Comparison of ENCODE assay signal across 8 cellular contexts in genomic region chr7:136687693-136688322, GRCh38.
DNase-seq lines count a peak whose midpoint lies in the region; ATAC-seq and TF ChIP-seq lines count a peak whose summit lies in the region.

No MANE protein-coding gene starts in this region.

- no peak overlapping the region for H2BK120ac ChIP-seq in mesendoderm (ENCODE audit: low read depth, low read length)

- DNase-seq in heart right ventricle (no peak), cardiac septum (ENCODE audit: low spot score) (no peak), Karpas-422 (peak; percentile 82), amniotic stem cell (lab: John Stamatoyannopoulos, UW) (peak; percentile 8), mesendoderm (peak; percentile 33), aorta (no peak)
- no peak for DNase-seq in activated effector memory CD4-positive, alpha-beta T cell treated with Interleukin-2 at 50 U/mL for 16 hours

- no peak overlapping the region for H3K4ac ChIP-seq in mesendoderm (ENCODE audit: low read depth, low read length)

- H3K27ac ChIP-seq in heart right ventricle (no peak overlapping the region), Karpas-422 (ENCODE audit: low read length) (no peak overlapping the region), mesendoderm (ENCODE audit: low read depth, low read length) (no peak overlapping the region), aorta (ENCODE audit: low read depth in 1 of 2, low read length in 2 of 2) (no peak overlapping the region)

- TF ChIP-seq CTCF in heart right ventricle (IDR thresholded peaks at IDR 0.05) = peak in 7 of 9 donors; percentile 37 to 56 (median 50)

- H3K56ac ChIP-seq in mesendoderm (ENCODE audit: low read length) = no peak overlapping the region

- H3K79me2 ChIP-seq in Karpas-422 (ENCODE audit: low read length) (no peaks in the 10 kb centered on the region), mesendoderm (ENCODE audit: control insufficient read depth, insufficient read depth, low read length) (no peaks in the 10 kb centered on the region)

- H3K36me3 ChIP-seq in heart right ventricle (no peaks in the 10 kb centered on the region), Karpas-422 (ENCODE audit: insufficient read depth, low read length) (no peaks in the 10 kb centered on the region), mesendoderm (ENCODE audit: control insufficient read depth, insufficient read depth, low read length) (no peaks in the 10 kb centered on the region), aorta (ENCODE audit: control insufficient read depth in 1 of 2, insufficient read depth in 2 of 2, low read length in 1 of 2) (no peaks in the 10 kb centered on the region)

- no peak overlapping the region for H3K4me3 ChIP-seq in heart right ventricle
- no peak overlapping the region for H3K4me3 ChIP-seq in Karpas-422 (ENCODE audit: low read length)
- no peak overlapping the region for H3K4me3 ChIP-seq in mesendoderm (ENCODE audit: low read length)
- no peak overlapping the region for H3K4me3 ChIP-seq in aorta (ENCODE audit: low read length in 2 of 2)

- H2AFZ ChIP-seq in Karpas-422 (ENCODE audit: low read length) = no peak overlapping the region

- no peak overlapping the region for H2AK5ac ChIP-seq in mesendoderm (ENCODE audit: low read length)

- H3K79me1 ChIP-seq in mesendoderm (ENCODE audit: low read length) = no peaks in the 10 kb centered on the region

- no peaks in the 10 kb centered on the region for H3K9me3 ChIP-seq in heart right ventricle
- no peaks in the 10 kb centered on the region for H3K9me3 ChIP-seq in Karpas-422 (ENCODE audit: low read length)
- no peaks in the 10 kb centered on the region for H3K9me3 ChIP-seq in aorta (ENCODE audit: control insufficient read depth, low read length)

- H3K18ac ChIP-seq in mesendoderm (ENCODE audit: low read length) = no peak overlapping the region

- no peak for ATAC-seq in heart right ventricle
- no peak for ATAC-seq in aorta (ENCODE audit: low FRiP score)
- no peak for ATAC-seq in HG02870 (IDR thresholded peaks at IDR 0.05; ENCODE audit: unreplicated experiment)

- H4K5ac ChIP-seq in mesendoderm (ENCODE audit: low read length) = no peak overlapping the region

- intact Hi-C loops in heart right ventricle (cut with DNase I) (loop anchor here in 1 of 10 donors (10.0 kb wide), 1 partner anchor 907 kb away; no protein-coding TSS in a partner anchor), cardiac septum (cut with DNase I) (no loop called here), aorta (cut with DNase I) (no loop called here)

- no peak overlapping the region for H2BK15ac ChIP-seq in mesendoderm (replicated peaks; ENCODE audit: low read depth)

- H3K23ac ChIP-seq in mesendoderm (ENCODE audit: low read length) = no peak overlapping the region

- H4K8ac ChIP-seq in mesendoderm (ENCODE audit: low read depth, low read length) = no peak overlapping the region

- no peak overlapping the region for H3K4me2 ChIP-seq in Karpas-422 (ENCODE audit: low read depth, low read length, poor library complexity, severe bottlenecking)
- H3K4me2 ChIP-seq in mesendoderm (ENCODE audit: low read length) = no peak overlapping the region

- no peaks in the 10 kb centered on the region for H3K27me3 ChIP-seq in heart right ventricle
- H3K27me3 ChIP-seq in Karpas-422 (ENCODE audit: low read length) = no peaks in the 10 kb centered on the region; the same call in 1 of the 2 replicates
- no peaks in the 10 kb centered on the region for H3K27me3 ChIP-seq in mesendoderm (ENCODE audit: insufficient read depth, low read length, poor library complexity)
- no peaks in the 10 kb centered on the region for H3K27me3 ChIP-seq in aorta (ENCODE audit: control insufficient read depth in 1 of 2, insufficient read depth in 2 of 2, low read length in 1 of 2)

- no peaks in the 10 kb centered on the region for H3K9me2 ChIP-seq in Karpas-422 (replicated peaks; ENCODE audit: insufficient read depth, low read length)

- 55 to 72% methylated on average over 2 of the region's 2 CpGs for WGBS in heart right ventricle, 2 donors
- no CpG with 5 or more reads among the region's 2 CpGs for WGBS in mesendoderm (ENCODE audit: extremely low coverage, insufficient coverage, low lambda C conversion rate)
- 52 to 63% methylated on average over 2 of the region's 2 CpGs for WGBS in aorta, 2 donors

- H2BK5ac ChIP-seq in mesendoderm (ENCODE audit: low read length) = no peak overlapping the region

- no peaks in the 10 kb centered on the region for H3K4me1 ChIP-seq in heart right ventricle
- H3K4me1 ChIP-seq in Karpas-422 (ENCODE audit: low read length) = peaks cover 7% of the 10 kb centered on the region
- H3K4me1 ChIP-seq in mesendoderm (ENCODE audit: control insufficient read depth, low read depth, low read length) = no peaks in the 10 kb centered on the region
- H3K4me1 ChIP-seq in aorta (ENCODE audit: control insufficient read depth in 1 of 2, insufficient read depth in 2 of 2, low read length in 2 of 2) = no peaks in the 10 kb centered on the region

- H3K9ac ChIP-seq in Karpas-422 (ENCODE audit: low read length) = no peak overlapping the region
- no peak overlapping the region for H3K9ac ChIP-seq in mesendoderm (ENCODE audit: low read length)

- no peaks in the 10 kb centered on the region for H4K20me1 ChIP-seq in Karpas-422 (ENCODE audit: insufficient read depth, low read depth, low read length)

Comparison
In these comparisons a context has a peak if more than half of its experiments do, and no peak if none do; other contexts are left out.
1. DNase-seq: peak in Karpas-422 (single experiment), amniotic stem cell (single experiment) and mesendoderm (single experiment); none in heart right ventricle (0 of 2), cardiac septum (single experiment), aorta (0 of 2) and activated effector memory CD4-positive, alpha-beta T cell treated with Interleukin-2 at 50 U/mL for 16 hours (single experiment).